ENCODE assay signal across 8 cellular contexts in the genomic region with DNA sequence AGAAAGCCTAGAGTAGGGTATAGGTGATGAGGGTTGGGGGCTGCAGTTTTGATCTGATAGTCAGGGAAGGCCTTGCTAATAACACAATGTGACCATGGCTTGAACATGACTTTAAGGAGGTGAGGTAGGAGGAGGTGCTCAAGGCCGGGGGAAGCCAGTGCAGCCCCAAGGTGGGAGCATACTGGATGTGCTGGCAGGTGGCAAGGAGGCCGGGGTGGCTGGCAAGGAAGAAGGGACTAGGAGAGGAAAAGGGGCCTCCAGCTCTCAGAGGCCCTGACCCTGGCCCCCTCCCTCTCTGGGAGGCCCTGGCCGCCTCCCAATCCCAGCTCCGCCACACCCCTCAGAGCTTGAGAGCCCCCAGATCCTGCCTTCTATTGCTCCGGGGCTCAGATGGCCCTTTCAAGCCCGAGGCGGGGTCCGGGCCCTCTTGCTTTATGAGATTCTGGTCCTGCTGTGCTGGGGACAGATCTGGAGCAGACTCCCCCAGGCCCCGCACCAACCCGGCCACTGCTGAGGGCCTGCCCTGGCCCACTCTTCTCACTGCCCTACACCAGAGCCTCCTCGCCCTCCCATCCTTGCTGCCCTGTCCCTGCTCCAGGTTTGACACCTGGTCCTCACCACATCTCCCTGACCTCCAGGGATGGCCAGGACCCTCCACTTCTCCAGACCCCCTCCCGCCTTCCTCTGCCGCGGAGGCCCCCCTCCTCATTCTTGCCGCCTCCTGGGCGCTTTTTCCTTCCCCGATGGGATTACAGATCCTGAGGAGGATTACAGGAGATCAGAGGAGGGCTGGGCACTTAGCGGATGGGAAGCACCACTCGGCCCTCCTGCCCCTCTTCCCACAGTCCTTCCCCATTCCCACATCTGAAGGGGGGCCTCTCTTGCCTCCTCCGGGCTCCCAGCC. TPM values are rescaled to one million over a fixed set of nuclear protein-coding genes. Genes with fewer than 3 reads are reported as not detected.
DNase-seq lines count a peak whose midpoint lies in the region; ATAC-seq and TF ChIP-seq lines count a peak whose summit lies in the region.

No MANE protein-coding gene starts in this region.

- DNase-seq in CD4-positive, CD25-positive, alpha-beta regulatory T cell: no peak
- DNase-seq in dorsolateral prefrontal cortex: no peak
- no peak for DNase-seq in NCI-H69 (lab: John Stamatoyannopoulos, UW)
- DNase-seq in left lobe of liver (ENCODE audit: low spot score): no peak
- no peak for DNase-seq in DMS79 (lab: John Stamatoyannopoulos, UW)
- no peak for DNase-seq in activated gamma-delta T cell (lab: John Stamatoyannopoulos, UW)

- H3K9ac ChIP-seq in Loucy (ENCODE audit: low read depth, low read length, poor library complexity, severe bottlenecking): peak overlapping the region; percentile 61
- H3K9ac ChIP-seq in neural cell (ENCODE audit: low read length): peak overlapping the region; percentile 87

- no peak for TF ChIP-seq EP300 in neural cell (conservative IDR thresholded peaks at IDR 0.05; ENCODE audit: poor library complexity, severe bottlenecking)

- peaks cover 10% of the 10 kb centered on the region for H3K36me3 Mint-ChIP-seq in CD4-positive, CD25-positive, alpha-beta regulatory T cell

- intact Hi-C loops in dorsolateral prefrontal cortex (cut with DNase I): loop anchor here in 1 of 2 donors (10.0 kb wide), 1 partner anchor 59 kb away; the partner anchor contains the start of gene CORO1B

- H3K36me3 ChIP-seq in CD4-positive, CD25-positive, alpha-beta regulatory T cell (ENCODE audit: control insufficient read depth, insufficient read depth, low read length): peaks cover 32% of the 10 kb centered on the region
- peaks cover 4% of the 10 kb centered on the region; the same call in 1 of the 2 replicates for H3K36me3 ChIP-seq in Loucy (ENCODE audit: insufficient read depth, low read length)
- H3K36me3 ChIP-seq in neural cell (ENCODE audit: insufficient read depth, low read length): no peaks in the 10 kb centered on the region

- no peaks in the 10 kb centered on the region for H3K9me3 ChIP-seq in CD4-positive, CD25-positive, alpha-beta regulatory T cell (ENCODE audit: control insufficient read depth in 2 of 2, low read length in 2 of 2)
- H3K9me3 ChIP-seq in Loucy (ENCODE audit: insufficient read depth, low read depth, low read length) (no peaks in the 10 kb centered on the region), neural cell (ENCODE audit: low read length) (no peaks in the 10 kb centered on the region)

- H3F3A ChIP-seq in Loucy (ENCODE audit: low read depth) (peaks cover 6% of the 10 kb centered on the region), neural cell (ENCODE audit: insufficient read depth, low read length, poor library complexity, severe bottlenecking) (no peaks in the 10 kb centered on the region)

- no peaks in the 10 kb centered on the region for H3K27me3 ChIP-seq in CD4-positive, CD25-positive, alpha-beta regulatory T cell (ENCODE audit: control insufficient read depth, insufficient read depth, low read length)
- H3K27me3 ChIP-seq in Loucy (ENCODE audit: insufficient read depth, low read length, poor library complexity, severe bottlenecking) (no peaks in the 10 kb centered on the region), dorsolateral prefrontal cortex (peaks cover 0 to 8% (median 0%) of the 10 kb centered on the region in 45 donors), neural cell (ENCODE audit: insufficient read depth, low read depth, low read length) (no peaks in the 10 kb centered on the region)

- H3K4me2 ChIP-seq in Loucy (ENCODE audit: low read depth, low read length, poor library complexity, severe bottlenecking) (peak overlapping the region; percentile 98), neural cell (ENCODE audit: low read length) (peak overlapping the region; percentile 88)

- H3K9me2 ChIP-seq in Loucy (replicated peaks; ENCODE audit: low read depth, low read length): no peaks in the 10 kb centered on the region
- no peaks in the 10 kb centered on the region for H3K9me2 ChIP-seq in neural cell (ENCODE audit: insufficient read depth, low read length)

- peak overlapping the region; percentile 47 for H3K27ac ChIP-seq in CD4-positive, CD25-positive, alpha-beta regulatory T cell (ENCODE audit: insufficient read depth, low read length, poor library complexity, severe bottlenecking)
- peak overlapping the region in 22 of 59 donors; percentile 3 to 100 (median 64) for H3K27ac ChIP-seq in dorsolateral prefrontal cortex
- peak overlapping the region; percentile 60 for H3K27ac ChIP-seq in neural cell (ENCODE audit: low read length)

- no peak for TF ChIP-seq RAD21 in neural cell (conservative IDR thresholded peaks at IDR 0.05)

- H3K4me1 ChIP-seq in CD4-positive, CD25-positive, alpha-beta regulatory T cell (ENCODE audit: control insufficient read depth, insufficient read depth, low read length, poor library complexity, severe bottlenecking): peaks cover 44% of the 10 kb centered on the region
- peaks cover 44% of the 10 kb centered on the region for H3K4me1 ChIP-seq in Loucy (ENCODE audit: insufficient read depth, low read length, poor library complexity, severe bottlenecking)

- peak overlapping the region; percentile 80 to 92 (median 88) for H3K4me3 Mint-ChIP-seq in CD4-positive, CD25-positive, alpha-beta regulatory T cell

- no peaks in the 10 kb centered on the region for H3K9me3 Mint-ChIP-seq in CD4-positive, CD25-positive, alpha-beta regulatory T cell

- ATAC-seq in CD4-positive, CD25-positive, alpha-beta regulatory T cell (ENCODE audit: low read depth in 2 of 2): no peak
- ATAC-seq in left lobe of liver: no peak

- peak overlapping the region; percentile 39 to 97 (median 78) for H3K27ac Mint-ChIP-seq in CD4-positive, CD25-positive, alpha-beta regulatory T cell

- H4K20me1 ChIP-seq in Loucy (ENCODE audit: insufficient read depth, low read length, poor library complexity, severe bottlenecking): peaks cover 31% of the 10 kb centered on the region
- no peaks in the 10 kb centered on the region for H4K20me1 ChIP-seq in neural cell (ENCODE audit: insufficient read depth)

- peaks cover 38% of the 10 kb centered on the region for H3K79me2 ChIP-seq in Loucy (ENCODE audit: insufficient read depth, low read length)
- H3K79me2 ChIP-seq in neural cell (replicated peaks; ENCODE audit: insufficient read depth, low read length): peaks cover 15% of the 10 kb centered on the region

- peaks cover 10 to 45% (median 32%) of the 10 kb centered on the region in 4 donors for H3K4me1 Mint-ChIP-seq in CD4-positive, CD25-positive, alpha-beta regulatory T cell

- H3K4me3 ChIP-seq in CD4-positive, CD25-positive, alpha-beta regulatory T cell (ENCODE audit: low read depth, low read length): no peak overlapping the region
- H3K4me3 ChIP-seq in Loucy (ENCODE audit: low read length, poor library complexity, severe bottlenecking) (peak overlapping the region; percentile 95), dorsolateral prefrontal cortex (peak overlapping the region; percentile 21 to 94 (median 68)), neural cell (ENCODE audit: low read length) (peak overlapping the region; percentile 89)

- TF ChIP-seq CTCF in Loucy (conservative IDR thresholded peaks at IDR 0.05; ENCODE audit: low read length): no peak
- no peak for TF ChIP-seq CTCF in dorsolateral prefrontal cortex (IDR thresholded peaks at IDR 0.05 in 54 of 56, conservative IDR thresholded peaks at IDR 0.05 in 2 of 56; ENCODE audit: low read depth in 1 of 56, partially characterized antibody in 56 of 56)
- TF ChIP-seq CTCF in neural cell (IDR thresholded peaks at IDR 0.05; ENCODE audit: poor library complexity, severe bottlenecking): no peak

- H3K27me3 Mint-ChIP-seq in CD4-positive, CD25-positive, alpha-beta regulatory T cell: no peaks in the 10 kb centered on the region

- H2AFZ ChIP-seq in Loucy (ENCODE audit: low read length) (no peak overlapping the region), neural cell (ENCODE audit: low read depth, low read length) (no peak overlapping the region)

TF ChIP-seq in neural cell, 6 proteins besides CTCF, POLR2A, EP300 and RAD21 (continues in another document):
- no peak for TF ChIP-seq TAF1 (IDR thresholded peaks at IDR 0.05; ENCODE audit: low read depth)
- TF ChIP-seq POLR2AphosphoS5 (IDR thresholded peaks at IDR 0.05): no peak
- TF ChIP-seq SMC3 (conservative IDR thresholded peaks at IDR 0.05; ENCODE audit: poor library complexity): no peak
- TF ChIP-seq EZH2 (IDR thresholded peaks at IDR 0.05; ENCODE audit: borderline replicate concordance, insufficient read depth, low read length, poor library complexity, severe bottlenecking): no peak
- no peak for TF ChIP-seq MXI1 (conservative IDR thresholded peaks at IDR 0.05; ENCODE audit: poor library complexity, severe bottlenecking)

RNA-seq across cellular contexts. Expression of gene PITPNM1, which starts 1.8 kb away (rescaled TPM):
- total RNA-seq in CD4-positive, CD25-positive, alpha-beta regulatory T cell: 116 TPM
- polyA plus RNA-seq in CD4-positive, CD25-positive, alpha-beta regulatory T cell: 10 to 100 TPM; 15.7 to 21.3 (median 17.6) TPM
- total RNA-seq in dorsolateral prefrontal cortex: 100 to 1,000 TPM in 19 of 120 experiments, 10 to 100 TPM in 101; 35.3 to 144 (median 86.1) TPM
- 25.8 and 37.2 TPM in 2 replicates for polyA plus RNA-seq in neural cell
- 40.2 and 42.1 TPM in 2 replicates for polyA minus RNA-seq in neural cell
- total RNA-seq in left lobe of liver: 19.2 TPM

RNA-seq across cellular contexts. Expression of gene CDK2AP2, which starts 4.6 kb away (rescaled TPM):
- 38.5 TPM for total RNA-seq in CD4-positive, CD25-positive, alpha-beta regulatory T cell
- 100 to 1,000 TPM; 113 to 135 (median 128) TPM for polyA plus RNA-seq in CD4-positive, CD25-positive, alpha-beta regulatory T cell
- total RNA-seq in dorsolateral prefrontal cortex (10 to 100 TPM; 16.6 to 82.7 (median 33.4) TPM), left lobe of liver (67.4 TPM)
- polyA plus RNA-seq in neural cell: 18.1 and 22.4 TPM in 2 replicates
- polyA minus RNA-seq in neural cell: 15.9 and 20.0 TPM in 2 replicates

RNA-seq across cellular contexts. Expression of gene CABP2, which starts 19.9 kb away (rescaled TPM):
- total RNA-seq in CD4-positive, CD25-positive, alpha-beta regulatory T cell: not detected
- not detected for polyA plus RNA-seq in CD4-positive, CD25-positive, alpha-beta regulatory T cell
- total RNA-seq in dorsolateral prefrontal cortex: not detected
- polyA plus RNA-seq in neural cell: not detected in 2 replicates
- not detected in 2 replicates for polyA minus RNA-seq in neural cell
- not detected for total RNA-seq in left lobe of liver

RNA-seq across cellular contexts. Expression of gene AIP, which starts 20.5 kb away (rescaled TPM):
- total RNA-seq in CD4-positive, CD25-positive, alpha-beta regulatory T cell: 124 TPM
- 100 to 1,000 TPM; 200 to 234 (median 219) TPM for polyA plus RNA-seq in CD4-positive, CD25-positive, alpha-beta regulatory T cell
- 10 to 100 TPM; 51.6 to 82.9 (median 65.8) TPM for total RNA-seq in dorsolateral prefrontal cortex
- 83.9 and 121 TPM in 2 replicates for polyA plus RNA-seq in neural cell
- 40.5 and 48.5 TPM in 2 replicates for polyA minus RNA-seq in neural cell
- 26.3 TPM for total RNA-seq in left lobe of liver

RNA-seq across cellular contexts. Expression of gene TMEM134, which starts 34.3 kb away (rescaled TPM):
- total RNA-seq in CD4-positive, CD25-positive, alpha-beta regulatory T cell: 48.7 TPM
- polyA plus RNA-seq in CD4-positive, CD25-positive, alpha-beta regulatory T cell: 100 to 1,000 TPM; 148 to 228 (median 172) TPM
- 10 to 100 TPM; 21.2 to 62.4 (median 41.3) TPM for total RNA-seq in dorsolateral prefrontal cortex
- polyA plus RNA-seq in neural cell: 50.3 and 61.9 TPM in 2 replicates
- 17.2 and 17.5 TPM in 2 replicates for polyA minus RNA-seq in neural cell
- total RNA-seq in left lobe of liver: 38.9 TPM
